In the genomic region with DNA sequence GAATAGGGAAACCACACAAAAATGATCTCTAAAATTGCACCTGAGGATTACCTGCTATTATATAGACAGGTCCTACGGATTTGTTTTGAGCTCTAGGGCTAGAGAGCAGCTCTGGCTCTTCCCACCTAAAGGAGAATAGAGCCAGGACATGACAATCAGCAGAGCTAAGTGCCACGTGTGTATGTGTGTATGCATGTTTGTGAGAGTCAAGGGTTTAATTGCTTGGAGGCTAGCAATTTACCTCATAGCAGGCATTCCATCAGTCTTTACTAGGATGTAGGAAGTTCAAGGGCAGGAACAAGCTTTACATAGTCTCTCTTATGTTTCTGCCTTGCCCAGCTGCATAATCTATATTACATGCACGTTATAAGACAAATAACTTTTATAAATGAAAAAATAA, we compare ENCODE assay signal across 29 cellular contexts.
"Had no signal": no experiment of that assay in that cellular context is flagged by ENCODE, and none has a peak within 500 bp of the region (broad histone marks: within the 10 kb centered on the region; RNA-seq: fewer than 3 reads in every experiment).

No MANE protein-coding gene starts in this region.

- H3K9me3 ChIP-seq: adrenal gland, breast epithelium, colonic mucosa, esophagus squamous epithelium had no signal

- H3K27me3 ChIP-seq: adrenal gland, ascending aorta, breast epithelium, cardiac muscle cell, colonic mucosa, esophagus squamous epithelium had no signal

- ATAC-seq: activated CD4-positive, alpha-beta T cell treated with anti-CD3 and anti-CD28 coated beads for 36 hours; activated CD8-positive, alpha-beta memory T cell treated with anti-CD3 and anti-CD28 coated beads, Interleukin-2, amount 10 ng/mL, durations not matched to agents 7 days and 5 days; activated CD8-positive, alpha-beta T cell treated with anti-CD3 and anti-CD28 coated beads, Interleukin-2, amount 10 ng/mL, durations not matched to agents 7 days and 5 days; activated naive CD8-positive, alpha-beta T cell treated with anti-CD3 and anti-CD28 coated beads, Interleukin-2, amount 50 U/mL, for 24 hours had no signal

- DNase-seq: activated CD4-positive, alpha-beta memory T cell treated with anti-CD3 and anti-CD28 coated beads for 36 hours; activated CD4-positive, alpha-beta T cell treated with anti-CD3 and anti-CD28 coated beads for 36 hours; activated CD4-positive, alpha-beta T cell treated with anti-CD3 and anti-CD28 coated beads, Interleukin-2, amount 10 ng/mL, durations not matched to agents 24 days and 14 days; activated CD4-positive, CD25-positive, alpha-beta regulatory T cell; activated CD4-positive, CD25-positive, alpha-beta regulatory T cell treated with anti-CD3 and anti-CD28 coated beads, Interleukin-2, amount 50 U/mL, for 72 hours; activated CD8-positive, alpha-beta memory T cell treated with anti-CD3 and anti-CD28 coated beads, Interleukin-2, amount 10 ng/mL, durations not matched to agents 7 days and 5 days; activated CD8-positive, alpha-beta memory T cell treated with anti-CD3 and anti-CD28 coated beads, Interleukin-2, amount 50 U/mL, for 4 hours; activated CD8-positive, alpha-beta T cell treated with anti-CD3 and anti-CD28 coated beads, Interleukin-2, amount 10 ng/mL, durations not matched to agents 7 days and 5 days; activated effector memory CD4-positive, alpha-beta T cell treated with anti-CD3 and anti-CD28 coated beads, Interleukin-2, amount 50 U/mL, for 16 hours; activated naive CD4-positive, alpha-beta T cell treated with anti-CD3 and anti-CD28 coated beads for 36 hours; activated naive CD8-positive, alpha-beta T cell treated with anti-CD3 and anti-CD28 coated beads for 36 hours; activated naive CD8-positive, alpha-beta T cell treated with anti-CD3 and anti-CD28 coated beads, Interleukin-2, amount 50 U/mL, for 24 hours; activated T-cell treated with anti-CD3 and anti-CD28 coated beads, Interleukin-2, amount 50 U/mL, for 1 hour; activated T-cell treated with anti-CD3 and anti-CD28 coated beads, Interleukin-2, amount 50 U/mL, for 48 hours; adrenal gland; central memory CD4-positive, alpha-beta T cell; cerebellar nuclear complex; colonic mucosa; effector CD8-positive, alpha-beta T cell; esophagus squamous epithelium; head of caudate nucleus; T-helper 2 cell had no signal

- H3K36me3 ChIP-seq: adrenal gland, ascending aorta, breast epithelium, cardiac muscle cell, colonic mucosa, esophagus squamous epithelium had no signal

- FAIRE-seq: endometrium, endothelial cell of umbilical vein, frontal cortex had no signal

- H3K27ac ChIP-seq: adrenal gland, ascending aorta, breast epithelium, cardiac muscle cell, colonic mucosa, epithelial cell of prostate, esophagus squamous epithelium had no signal

- H3K4me3 ChIP-seq: adrenal gland, ascending aorta, breast epithelium, cardiac muscle cell, colonic mucosa, esophagus squamous epithelium had no signal

- H3K4me1 ChIP-seq: adrenal gland, ascending aorta, breast epithelium, colonic mucosa, esophagus squamous epithelium had no signal
